In genomic region chr1:15603050-15603965, GRCh38 we compare ENCODE assay signal across 1 cellular context.
TF ChIP-seq lines count a peak whose summit lies in the region.

No MANE protein-coding gene starts in this region.

TF ChIP-seq in A549, 52 proteins besides CTCF, POLR2A, EP300 and RAD21 (continued from another document):
- TF ChIP-seq ATOH8 (CRISPR knock-in tag; IDR thresholded peaks at IDR 0.05; ENCODE audit: low read depth) (peak; percentile 33; the same call in 1 of the 2 replicates), USF2 (IDR thresholded peaks at IDR 0.05) (peak; percentile 99), HES2 (IDR thresholded peaks at IDR 0.05) (no peak), RFX5 (IDR thresholded peaks at IDR 0.05) (peak; percentile 69; the same call in 1 of the 2 replicates), NPAS2 (CRISPR knock-in tag; IDR thresholded peaks at IDR 0.05; ENCODE audit: borderline replicate concordance) (peak; percentile 87), BCL3 (IDR thresholded peaks at IDR 0.05) (peak; percentile 36; the same call in 1 of the 3 replicates), CHD2 (IDR thresholded peaks at IDR 0.05; ENCODE audit: low read length, partially characterized antibody) (no peak)
